ENCODE assay signal across 25 cellular contexts in genomic region chr1:43833013-43833412, GRCh38.
DNase-seq lines count a peak whose midpoint lies in the region; ATAC-seq and TF ChIP-seq lines count a peak whose summit lies in the region.
"Had no signal": no experiment of that assay in that cellular context is flagged by ENCODE, and none has a peak within 500 bp of the region (broad histone marks: within the 10 kb centered on the region; RNA-seq: fewer than 3 reads in every experiment).

No MANE protein-coding gene starts in this region.

- no peak for DNase-seq in activated T-cell treated with anti-CD3 and anti-CD28 coated beads, Interleukin-2, amount 50 U/mL, for 24 hours
- no peak for DNase-seq in activated T-cell treated with anti-CD3 and anti-CD28 coated beads, Interleukin-2, amount 50 U/mL, for 48 hours
- DNase-seq in Panc1 (ENCODE audit: low read depth, low spot score), result no peak
- no peak for DNase-seq in NCI-H69 (lab: John Stamatoyannopoulos, UW)
- no peak for DNase-seq in kidney glomerular epithelial cell (lab: John Stamatoyannopoulos, UW)
- DNase-seq: activated CD4-positive, alpha-beta T cell treated with anti-CD3 and anti-CD28 coated beads, Interleukin-2, amount 50 U/mL, for 4 hours; activated CD8-positive, alpha-beta memory T cell treated with anti-CD3 and anti-CD28 coated beads, Interleukin-2, amount 50 U/mL, for 48 hours; activated gamma-delta T cell treated with Interleukin-2 at 50 U/mL for 16 hours; Calu3; colonic mucosa; DND-41; endodermal cell; MG63; midbrain; natural killer cell; NCI-H146; NCI-H510A treated with DMSO at 0.1 percent for 48 hours; NK-92 treated with Interleukin-12 subunit alpha and Interleukin-12 subunit beta, amount 100 ng/mL, for 24 hours had no signal

- H3K27me3 Mint-ChIP-seq in activated T-cell treated with anti-CD3 and anti-CD28 coated beads, Interleukin-2, amount 50 U/mL, for 24 hours, result no peaks in the 10 kb centered on the region
- H3K27me3 Mint-ChIP-seq: B cell had no signal

- in situ Hi-C loops in Panc1 (cut with HindIII; ENCODE audit: low pct_unique_long_range_greater_than_20kb, low sequenced_read_pairs), result no loop called here

- no peak for TF ChIP-seq CTCF in KMS-11 (conservative IDR thresholded peaks at IDR 0.05; ENCODE audit: low read depth, low read length)
- TF ChIP-seq CTCF in Panc1 (IDR thresholded peaks at IDR 0.05), result no peak
- no peak for TF ChIP-seq CTCF in neutrophil (IDR thresholded peaks at IDR 0.05)

- no peaks in the 10 kb centered on the region for H3K9me3 Mint-ChIP-seq in activated T-cell treated with anti-CD3 and anti-CD28 coated beads, Interleukin-2, amount 50 U/mL, for 24 hours
- H3K9me3 Mint-ChIP-seq: endodermal cell, natural killer cell had no signal

- H3K4me3 ChIP-seq in KMS-11 (IDR thresholded peaks at IDR 0.05; ENCODE audit: insufficient read depth, low read depth, low read length), result no peak overlapping the region
- H3K4me3 ChIP-seq in Panc1 (ENCODE audit: low read depth in 2 of 2, low read length in 2 of 2), result no peak overlapping the region
- peak overlapping the region in 1 of 2 experiments; percentile 30 for H3K4me3 ChIP-seq in neutrophil (ENCODE audit: low read depth in 1 of 2, low read length in 1 of 2)
- H3K4me3 ChIP-seq: A549, colonic mucosa, esophagus muscularis mucosa, HAP-1, MG63 had no signal

- H3K36me3 Mint-ChIP-seq in activated T-cell treated with anti-CD3 and anti-CD28 coated beads, Interleukin-2, amount 50 U/mL, for 24 hours (ENCODE audit: low read depth), result peaks cover 2% of the 10 kb centered on the region
- H3K36me3 Mint-ChIP-seq: natural killer cell had no signal

- intact Hi-C loops in Panc1 (cut with micrococcal nuclease; ENCODE audit: unreplicated experiment), result no loop called here

- peak overlapping the region; percentile 38 for H3K27ac Mint-ChIP-seq in activated T-cell treated with anti-CD3 and anti-CD28 coated beads, Interleukin-2, amount 50 U/mL, for 24 hours
- H3K27ac Mint-ChIP-seq: endodermal cell, natural killer cell had no signal

- BruUV-seq in Panc1 (replicated peaks; lab: Mats Ljungman, UMichigan), result no TSS peak

- H3K27ac ChIP-seq in KMS-11 (peak overlapping the region; percentile 97), Panc1 (ENCODE audit: low read length) (peak overlapping the region; percentile 36; the same call in 1 of the 2 replicates), neutrophil (peak overlapping the region; percentile 75)
- H3K27ac ChIP-seq: A549, colonic mucosa had no signal

- H3K79me2 ChIP-seq in KMS-11 (ENCODE audit: insufficient read depth, low read depth), result no peaks in the 10 kb centered on the region

- H2AFZ ChIP-seq in KMS-11 (ENCODE audit: low read depth), result no peak overlapping the region

- CTCF ChIA-PET in Panc1 (lab: Charles Lee), result no interaction called here

- H3K36me3 ChIP-seq in KMS-11 (ENCODE audit: insufficient read depth) (no peaks in the 10 kb centered on the region), Panc1 (ENCODE audit: control insufficient read depth, insufficient read depth, low read length) (no peaks in the 10 kb centered on the region), neutrophil (no peaks in the 10 kb centered on the region)
- H3K36me3 ChIP-seq: colonic mucosa, HAP-1, MG63 had no signal

- H3K9ac ChIP-seq in KMS-11, result peak overlapping the region; percentile 73; the same call in 1 of the 2 replicates

- no peak for ATAC-seq in Panc1
- ATAC-seq in GM19351 (IDR thresholded peaks at IDR 0.05; ENCODE audit: unreplicated experiment), result no peak
- ATAC-seq: A549, natural killer cell had no signal

- H3K9me3 ChIP-seq in Panc1 (ENCODE audit: control insufficient read depth, insufficient read depth, low read depth, low read length), result no peaks in the 10 kb centered on the region
- no peaks in the 10 kb centered on the region for H3K9me3 ChIP-seq in neutrophil
- H3K9me3 ChIP-seq: A549, colonic mucosa, esophagus muscularis mucosa, HAP-1, MG63 had no signal

- H3K4me3 Mint-ChIP-seq in activated T-cell treated with anti-CD3 and anti-CD28 coated beads, Interleukin-2, amount 50 U/mL, for 24 hours, result no peak overlapping the region
- H3K4me3 Mint-ChIP-seq: B cell, endodermal cell, natural killer cell had no signal

- no peaks in the 10 kb centered on the region for H4K20me1 ChIP-seq in KMS-11 (ENCODE audit: insufficient read depth)

- peak overlapping the region; percentile 98 for H3K4me2 ChIP-seq in KMS-11
- H3K4me2 ChIP-seq: A549 had no signal

- POLR2A ChIA-PET in Panc1 (lab: Charles Lee), result no interaction called here

- H3K4me1 ChIP-seq in KMS-11 (ENCODE audit: low read depth, poor library complexity, severe bottlenecking) (peaks cover 99% of the 10 kb centered on the region), Panc1 (ENCODE audit: control insufficient read depth, insufficient read depth, low read length) (peaks cover 28% of the 10 kb centered on the region), neutrophil (ENCODE audit: control insufficient read depth in 1 of 2, insufficient read depth in 1 of 2, low read depth in 1 of 2, low read length in 1 of 2) (peaks cover 40 to 45% of the 10 kb centered on the region in 2 experiments)

- H3K27me3 ChIP-seq in KMS-11 (ENCODE audit: insufficient read depth, low read depth) (no peaks in the 10 kb centered on the region), Panc1 (ENCODE audit: control insufficient read depth, insufficient read depth, low read length) (no peaks in the 10 kb centered on the region), neutrophil (no peaks in the 10 kb centered on the region)
- H3K27me3 ChIP-seq: colonic mucosa, esophagus muscularis mucosa, MG63 had no signal

- peaks cover 64% of the 10 kb centered on the region for H3K4me1 Mint-ChIP-seq in activated T-cell treated with anti-CD3 and anti-CD28 coated beads, Interleukin-2, amount 50 U/mL, for 24 hours (ENCODE audit: low read depth)

Comparison
In these comparisons a context has a peak if more than half of its experiments do, and no peak if none do; other contexts are left out.
1. H3K27ac ChIP-seq: peak in every context shown above with its lines; median percentile 97 in KMS-11; 75 in neutrophil; 36 in Panc1.